Comparison of ENCODE assay signal across 8 cellular contexts in the genomic region with DNA sequence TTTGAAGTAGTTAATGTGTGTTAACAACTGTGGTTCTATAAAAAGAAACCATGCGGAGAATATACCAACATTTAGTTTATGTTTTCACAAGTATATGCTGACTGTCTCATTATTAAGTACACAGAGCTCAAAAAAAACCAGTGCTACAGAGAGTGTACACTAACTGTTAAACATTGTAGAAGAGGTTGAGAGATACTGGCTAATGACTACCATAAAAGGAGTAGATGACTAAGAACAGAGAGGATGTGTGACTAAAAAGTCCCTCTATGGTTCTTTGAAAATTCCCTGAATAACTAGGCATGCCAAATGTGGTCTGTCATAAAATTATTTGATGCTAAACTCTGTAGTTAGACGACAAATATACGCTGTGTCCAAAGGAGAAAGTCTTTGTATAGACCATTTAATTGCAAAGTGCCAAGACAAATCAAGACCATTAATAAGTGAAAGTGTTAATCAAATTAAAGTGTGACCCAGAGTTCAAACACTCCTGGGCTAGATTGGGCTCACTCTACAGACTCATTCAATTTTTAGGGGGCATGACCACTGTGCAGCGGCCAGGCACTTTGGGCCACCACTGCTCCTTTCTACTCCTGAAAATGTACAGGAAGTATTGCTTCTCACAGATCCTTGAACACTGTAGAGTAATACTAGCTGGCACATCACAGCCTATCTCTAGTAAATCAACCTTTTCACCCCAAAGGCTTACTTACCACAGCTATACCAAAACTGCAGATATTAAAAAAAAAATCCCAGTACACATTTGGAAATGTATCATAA. TPM values are rescaled to one million over a fixed set of nuclear protein-coding genes. Genes with fewer than 3 reads are reported as not detected.
DNase-seq lines count a peak whose midpoint lies in the region; ATAC-seq and TF ChIP-seq lines count a peak whose summit lies in the region.

No MANE protein-coding gene starts in this region.

- no peak overlapping the region for H3K27ac Mint-ChIP-seq in glutamatergic neuron (ENCODE audit: unreplicated experiment)

- peak; percentile 77 for ATAC-seq in GM21515 (IDR thresholded peaks at IDR 0.05; ENCODE audit: unreplicated experiment)
- ATAC-seq in thoracic aorta (ENCODE audit: insufficient number of reproducible peaks, low FRiP score, low read depth), result peak; percentile 54

- no peaks in the 10 kb centered on the region for H3K36me3 ChIP-seq in thoracic aorta

- H3K27ac ChIP-seq in thoracic aorta, result peak overlapping the region in 1 of 2 donors; percentile 22

- DNase-seq in GM04503 (ENCODE audit: low read depth) (peak; percentile 89), HPDE6-E6E7 (ENCODE audit: extremely low spot score) (peak; percentile 43), dedifferentiated amniotic fluid mesenchymal stem cell (ENCODE audit: extremely low spot score) (peak; percentile 73), thoracic aorta (ENCODE audit: low spot score) (no peak), glutamatergic neuron (no peak), cerebellum (ENCODE audit: low spot score) (no peak)
- no peak for DNase-seq in activated CD4-positive, alpha-beta T cell treated with anti-CD3 and anti-CD28 coated beads for 4 hours

- no peaks in the 10 kb centered on the region for H3K9me3 ChIP-seq in thoracic aorta

- no peaks in the 10 kb centered on the region for H3K9me3 Mint-ChIP-seq in glutamatergic neuron (ENCODE audit: unreplicated experiment)

- no peaks in the 10 kb centered on the region for H3K4me1 Mint-ChIP-seq in glutamatergic neuron (ENCODE audit: low read depth, unreplicated experiment)

- peaks cover 9 to 13% of the 10 kb centered on the region in 2 donors for H3K4me1 ChIP-seq in thoracic aorta (ENCODE audit: control insufficient read depth in 1 of 2, low read depth in 2 of 2)

- peaks cover 2% of the 10 kb centered on the region for H3K27me3 Mint-ChIP-seq in glutamatergic neuron (ENCODE audit: unreplicated experiment)

- TF ChIP-seq CTCF in thoracic aorta (IDR thresholded peaks at IDR 0.05) (no peak), glutamatergic neuron (IDR thresholded peaks at IDR 0.05; ENCODE audit: partially characterized antibody, unreplicated experiment) (no peak)

- H3K27me3 ChIP-seq in thoracic aorta (replicated peaks; ENCODE audit: insufficient read depth), result no peaks in the 10 kb centered on the region

- H3K4me3 Mint-ChIP-seq in glutamatergic neuron (ENCODE audit: unreplicated experiment), result no peak overlapping the region

- H3K4me3 ChIP-seq in thoracic aorta, result no peak overlapping the region

- no peaks in the 10 kb centered on the region for H3K36me3 Mint-ChIP-seq in glutamatergic neuron (ENCODE audit: unreplicated experiment)

RNA-seq across cellular contexts. Expression of gene SERTAD2, which starts 45.1 kb away (rescaled TPM):
- 10 to 100 TPM; 17.9 to 31.9 TPM for total RNA-seq in thoracic aorta
- total RNA-seq in glutamatergic neuron (ENCODE audit: unreplicated experiment), result 15.7 TPM
- 5.8 TPM for total RNA-seq in cerebellum

Comparison
In these comparisons a context has a peak if more than half of its experiments do, and no peak if none do; other contexts are left out.
1. DNase-seq: peak in GM04503 (single experiment), HPDE6-E6E7 (single experiment) and dedifferentiated amniotic fluid mesenchymal stem cell (single experiment); none in thoracic aorta (single experiment), glutamatergic neuron (single experiment), cerebellum (single experiment) and activated CD4-positive, alpha-beta T cell treated with anti-CD3 and anti-CD28 coated beads for 4 hours (0 of 2).